Comparison of ENCODE assay signal across 8 cellular contexts in genomic region chr7:95596183-95597135, GRCh38. TPM values are rescaled to one million over a fixed set of nuclear protein-coding genes. Genes with fewer than 3 reads are reported as not detected.
DNase-seq lines count a peak whose midpoint lies in the region; ATAC-seq and TF ChIP-seq lines count a peak whose summit lies in the region.

Gene PDK4, minus strand, starts transcription at chr7:95596516. Its CDS starts 223 bp downstream, at chr7:95596293.

- H3K4me1 Mint-ChIP-seq in T-helper 17 cell, result no peaks in the 10 kb centered on the region

- no peaks in the 10 kb centered on the region for H3K79me2 ChIP-seq in ACC112 (ENCODE audit: control insufficient read depth, insufficient read depth, low read length, unreplicated experiment)

- H3K4me3 ChIP-seq in ACC112 (ENCODE audit: low read depth, low read length) (peak within 1 kb of the TSS; percentile 78), HEK293 (ENCODE audit: low read depth, low read length) (peak within 1 kb of the TSS; percentile 81), fibroblast of pulmonary artery (replicated peaks; ENCODE audit: low read depth, low read length) (peak within 1 kb of the TSS; percentile 76), tibial nerve (peak within 1 kb of the TSS; percentile 63 to 96 (median 74))

- TF ChIP-seq POLR2A in tibial nerve (IDR thresholded peaks at IDR 0.05) (peak; percentile 97 to 98), GM18505 (IDR thresholded peaks at IDR 0.05; ENCODE audit: borderline replicate concordance, extremely low read depth, insufficient read depth, insufficient read length) (no peak)

- TF ChIP-seq CTCF in HEK293 (tag by site-specific recombination; IDR thresholded peaks at IDR 0.05) (peak; percentile 45), fibroblast of pulmonary artery (IDR thresholded peaks at IDR 0.05; ENCODE audit: low read length, missing control alignments) (no peak), tibial nerve (IDR thresholded peaks at IDR 0.05) (peak in 1 of 5 experiments; percentile 30)

- CTCF ChIA-PET in HEK293 (lab: Yijun Ruan, JAX), result interaction anchor here (0.6 to 0.9 kb wide), 2 partner anchors 90 to 337 kb away, joined by 3 read pairs; no protein-coding TSS in a partner anchor

- H2AFZ ChIP-seq in ACC112 (ENCODE audit: low read length, unreplicated experiment), result peak within 1 kb of the TSS; percentile 74

- no peaks in the 10 kb centered on the region for H3K9me3 ChIP-seq in HEK293 (ENCODE audit: control insufficient read depth, insufficient read depth, low read depth, low read length)
- H3K9me3 ChIP-seq in T-helper 17 cell (ENCODE audit: control insufficient read depth, low read length, poor library complexity, severe bottlenecking), result no peaks in the 10 kb centered on the region
- no peaks in the 10 kb centered on the region for H3K9me3 ChIP-seq in tibial nerve

- TF ChIP-seq EP300 in tibial nerve (IDR thresholded peaks at IDR 0.05), result peak; percentile 98 to 99

- peaks cover 19% of the 10 kb centered on the region for H3K27me3 Mint-ChIP-seq in T-helper 17 cell

- ATAC-seq in T-helper 17 cell (peak; percentile 37), GM18505 (IDR thresholded peaks at IDR 0.05; ENCODE audit: unreplicated experiment) (no peak)

- H3K27ac Mint-ChIP-seq in T-helper 17 cell, result no peak within 1 kb of the TSS

- H3K27me3 ChIP-seq in ACC112 (ENCODE audit: insufficient read depth, low read length) (no peaks in the 10 kb centered on the region), tibial nerve (no peaks in the 10 kb centered on the region)

- H3K36me3 ChIP-seq in ACC112 (ENCODE audit: insufficient read depth, low read length) (no peaks in the 10 kb centered on the region), HEK293 (ENCODE audit: control insufficient read depth in 2 of 2, insufficient read depth in 1 of 2, low read length in 2 of 2) (peaks cover 5 to 7% of the 10 kb centered on the region in 2 experiments; a peak in 2 of 3 replicates), tibial nerve (peaks cover 4 to 40% (median 11%) of the 10 kb centered on the region in 3 donors)

- POLR2A ChIA-PET in HEK293 (lab: Yijun Ruan, JAX), result no interaction called here

- H3K27ac ChIP-seq in ACC112 (ENCODE audit: low read depth, low read length), result peak within 1 kb of the TSS; percentile 19; the same call in 1 of the 2 replicates
- peak within 1 kb of the TSS; percentile 45; the same call in 1 of the 2 replicates for H3K27ac ChIP-seq in HEK293 (ENCODE audit: extremely low read depth, low read depth, low read length)
- H3K27ac ChIP-seq in tibial nerve, result peak within 1 kb of the TSS; percentile 89 to 98 (median 96)

- peak within 1 kb of the TSS; percentile 46 for H3K4me3 Mint-ChIP-seq in T-helper 17 cell

- 1% methylated on average over 45 to 67 of the region's 67 CpGs for WGBS in tibial nerve, 2 donors

- H3K36me3 Mint-ChIP-seq in T-helper 17 cell (ENCODE audit: low read depth), result no peaks in the 10 kb centered on the region

- DNase-seq in T-helper 17 cell (no peak), fibroblast of pulmonary artery (ENCODE audit: low read depth) (peak; percentile 89), mucosa of gallbladder (ENCODE audit: low spot score) (peak; percentile 96), tibial nerve (ENCODE audit: low spot score in 2 of 2) (peak; percentile 98 to 99)
- no peak for DNase-seq in activated CD8-positive, alpha-beta memory T cell treated with anti-CD3 and anti-CD28 coated beads for 24 hours

- H3K4me1 ChIP-seq in ACC112 (ENCODE audit: control insufficient read depth, insufficient read depth, low read length, unreplicated experiment), result peaks cover 7% of the 10 kb centered on the region
- no peaks in the 10 kb centered on the region for H3K4me1 ChIP-seq in HEK293 (ENCODE audit: control insufficient read depth, insufficient read depth, low read length)
- H3K4me1 ChIP-seq in tibial nerve, result peaks cover 0 to 37% (median 17%) of the 10 kb centered on the region in 4 donors

TF ChIP-seq in HEK293, 187 proteins besides CTCF, POLR2A, EP300 and RAD21 (continues in another document):
- TF ChIP-seq ZNF132 (tag by site-specific recombination; IDR thresholded peaks at IDR 0.05; ENCODE audit: borderline replicate concordance), result no peak
- no peak for TF ChIP-seq ZNF585B (tag by site-specific recombination; IDR thresholded peaks at IDR 0.05)
- TF ChIP-seq ZNF830 (tag by site-specific recombination; IDR thresholded peaks at IDR 0.05; ENCODE audit: low read depth), result no peak
- no peak for TF ChIP-seq ZNF701 (tag by site-specific recombination; IDR thresholded peaks at IDR 0.05)
- no peak for TF ChIP-seq ZNF138 (tag by site-specific recombination; IDR thresholded peaks at IDR 0.05; ENCODE audit: borderline replicate concordance)
- no peak for TF ChIP-seq HOXA7 (CRISPR knock-in tag; IDR thresholded peaks at IDR 0.05; ENCODE audit: borderline replicate concordance)
- TF ChIP-seq KLF7 (tag by site-specific recombination; IDR thresholded peaks at IDR 0.05; ENCODE audit: borderline replicate concordance), result no peak
- TF ChIP-seq, protein P1, sequence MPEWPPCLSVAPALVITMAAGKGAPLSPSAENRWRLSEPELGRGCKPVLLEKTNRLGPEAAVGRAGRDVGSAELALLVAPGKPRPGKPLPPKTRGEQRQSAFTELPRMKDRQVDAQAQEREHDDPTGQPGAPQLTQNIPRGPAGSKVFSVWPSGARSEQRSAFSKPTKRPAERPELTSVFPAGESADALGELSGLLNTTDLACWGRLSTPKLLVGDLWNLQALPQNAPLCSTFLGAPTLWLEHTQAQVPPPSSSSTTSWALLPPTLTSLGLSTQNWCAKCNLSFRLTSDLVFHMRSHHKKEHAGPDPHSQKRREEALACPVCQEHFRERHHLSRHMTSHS (tag by site-specific recombination; IDR thresholded peaks at IDR 0.05), result no peak
- peak; percentile 68; the same call in 1 of the 2 replicates for TF ChIP-seq PBX3 (CRISPR knock-in tag; IDR thresholded peaks at IDR 0.05)
- TF ChIP-seq, protein P2, sequence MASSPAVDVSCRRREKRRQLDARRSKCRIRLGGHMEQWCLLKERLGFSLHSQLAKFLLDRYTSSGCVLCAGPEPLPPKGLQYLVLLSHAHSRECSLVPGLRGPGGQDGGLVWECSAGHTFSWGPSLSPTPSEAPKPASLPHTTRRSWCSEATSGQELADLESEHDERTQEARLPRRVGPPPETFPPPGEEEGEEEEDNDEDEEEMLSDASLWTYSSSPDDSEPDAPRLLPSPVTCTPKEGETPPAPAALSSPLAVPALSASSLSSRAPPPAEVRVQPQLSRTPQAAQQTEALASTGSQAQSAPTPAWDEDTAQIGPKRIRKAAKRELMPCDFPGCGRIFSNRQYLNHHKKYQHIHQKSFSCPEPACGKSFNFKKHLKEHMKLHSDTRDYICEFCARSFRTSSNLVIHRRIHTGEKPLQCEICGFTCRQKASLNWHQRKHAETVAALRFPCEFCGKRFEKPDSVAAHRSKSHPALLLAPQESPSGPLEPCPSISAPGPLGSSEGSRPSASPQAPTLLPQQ (tag by site-specific recombination; IDR thresholded peaks at IDR 0.05), result peak; percentile 53; the same call in 1 of the 2 replicates
- TF ChIP-seq, protein P3, sequence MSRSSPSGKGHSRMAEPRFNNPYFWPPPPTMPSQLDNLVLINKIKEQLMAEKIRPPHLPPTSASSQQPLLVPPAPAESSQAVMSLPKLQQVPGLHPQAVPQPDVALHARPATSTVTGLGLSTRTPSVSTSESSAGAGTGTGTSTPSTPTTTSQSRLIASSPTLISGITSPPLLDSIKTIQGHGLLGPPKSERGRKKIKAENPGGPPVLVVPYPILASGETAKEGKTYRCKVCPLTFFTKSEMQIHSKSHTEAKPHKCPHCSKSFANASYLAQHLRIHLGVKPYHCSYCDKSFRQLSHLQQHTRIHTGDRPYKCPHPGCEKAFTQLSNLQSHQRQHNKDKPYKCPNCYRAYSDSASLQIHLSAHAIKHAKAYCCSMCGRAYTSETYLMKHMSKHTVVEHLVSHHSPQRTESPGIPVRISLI (tag by site-specific recombination; IDR thresholded peaks at IDR 0.05), result no peak

RNA-seq across cellular contexts. Expression of gene PDK4, which starts in this region (rescaled TPM):
- under 1 TPM; 0.18 to 0.20 TPM for total RNA-seq in T-helper 17 cell
- 64.2 TPM for total RNA-seq in mucosa of gallbladder
- 100 to 1,000 TPM; 490 to 939 (median 827) TPM for total RNA-seq in tibial nerve

Comparison
In these comparisons a context has a peak if more than half of its experiments do, and no peak if none do; other contexts are left out.
1. RNA of gene PDK4 (total RNA-seq): 490 to 939 TPM in tibial nerve and 64.2 TPM in mucosa of gallbladder (single experiment); 0.18 to 0.20 TPM in T-helper 17 cell; every median in the first group is over 10 times any median in the second.
2. Peak in ATAC-seq in T-helper 17 cell; RNA of the gene not detected or under 1 TPM.
3. H3K27ac ChIP-seq: peak in every context shown above with its lines; median percentile 96 in tibial nerve; 45 in HEK293; 19 in ACC112.
4. DNase-seq: peak in fibroblast of pulmonary artery (single experiment), mucosa of gallbladder (single experiment) and tibial nerve (2 of 2); none in T-helper 17 cell (0 of 3) and activated CD8-positive, alpha-beta memory T cell treated with anti-CD3 and anti-CD28 coated beads for 24 hours (single experiment).
5. Peak in every context shown above with its lines, with median percentiles within 50 percentile points of each other: H3K4me3 ChIP-seq.